In genomic region chr12:118575730-118576129, GRCh38 we compare ENCODE assay signal across 21 cellular contexts.
"Had no signal": no experiment of that assay in that cellular context is flagged by ENCODE, and none has a peak within 500 bp of the region (broad histone marks: within the 10 kb centered on the region; RNA-seq: fewer than 3 reads in every experiment).

No MANE protein-coding gene starts in this region.

- H3K4me3 Mint-ChIP-seq: naive thymus-derived CD8-positive, alpha-beta T cell; stimulated activated naive B cell treated with anti-CD40 and anti-IgM and Interleukin-4, amounts not matched to agents 10 μg/mL and 1 μg/mL and 100 μg/mL, for 72 hours; stimulated activated naive CD8-positive, alpha-beta T cell treated with anti-CD3 and anti-CD28 coated beads, Interleukin-15, amount 100 ng/mL, for 72 hours had no signal

- H3K27me3 Mint-ChIP-seq: stimulated activated naive CD8-positive, alpha-beta T cell treated with anti-CD3 and anti-CD28 coated beads, Interleukin-15, amount 100 ng/mL, for 72 hours had no signal

- H3K4me1 Mint-ChIP-seq: naive thymus-derived CD8-positive, alpha-beta T cell; stimulated activated naive B cell treated with anti-CD40 and anti-IgM and Interleukin-4, amounts not matched to agents 10 μg/mL and 1 μg/mL and 100 μg/mL, for 72 hours; stimulated activated naive CD8-positive, alpha-beta T cell treated with anti-CD3 and anti-CD28 coated beads, Interleukin-15, amount 100 ng/mL, for 72 hours had no signal

- ATAC-seq: esophagus mucosa; gastrocnemius medialis; heart right ventricle; left lobe of liver; naive thymus-derived CD8-positive, alpha-beta T cell; stimulated activated naive B cell treated with anti-CD40 and anti-IgM and Interleukin-4, amounts not matched to agents 10 μg/mL and 1 μg/mL and 100 μg/mL, for 72 hours; stimulated activated naive CD8-positive, alpha-beta T cell treated with anti-CD3 and anti-CD28 coated beads, Interleukin-15, amount 100 ng/mL, for 72 hours had no signal

- H3K27ac ChIP-seq: dorsolateral prefrontal cortex, gastrocnemius medialis, heart right ventricle, sigmoid colon, skin epidermis, testis, tibial nerve had no signal

- H3K4me3 ChIP-seq: dorsolateral prefrontal cortex, gastrocnemius medialis, heart right ventricle, sigmoid colon, skin epidermis, testis, tibial nerve had no signal

- FAIRE-seq: endometrium, islet of Langerhans had no signal

- DNase-seq: cortex of kidney; dorsolateral prefrontal cortex; effector memory CD4-positive, alpha-beta T cell; gastrocnemius medialis; heart right ventricle; hypothalamus; mammary epithelial cell; naive thymus-derived CD8-positive, alpha-beta T cell; posterior cingulate gyrus; sigmoid colon; stimulated activated CD4-positive, alpha-beta T cell treated with anti-CD3 and anti-CD28 coated beads, Interleukin-2, amount 100 ng/mL, for 24 hours; stimulated activated CD4-positive, alpha-beta T cell treated with anti-CD3 and anti-CD28 coated beads, Interleukin-4, amount 100 ng/mL, for 4 hours; stimulated activated naive B cell treated with anti-CD40 and anti-IgM and Interleukin-4, amounts not matched to agents 10 μg/mL and 1 μg/mL and 100 μg/mL, for 72 hours; stimulated activated naive CD8-positive, alpha-beta T cell treated with anti-CD3 and anti-CD28 coated beads, Interleukin-15, amount 100 ng/mL, for 72 hours; testis had no signal

- H3K36me3 Mint-ChIP-seq: stimulated activated naive B cell treated with anti-CD40 and anti-IgM and Interleukin-4, amounts not matched to agents 10 μg/mL and 1 μg/mL and 100 μg/mL, for 72 hours had no signal

- H3K27me3 ChIP-seq: dorsolateral prefrontal cortex, gastrocnemius medialis, heart right ventricle, sigmoid colon, testis, tibial nerve had no signal

- H3K36me3 ChIP-seq: gastrocnemius medialis, heart right ventricle, sigmoid colon, tibial nerve had no signal

- H3K9me3 ChIP-seq: gastrocnemius medialis, sigmoid colon, testis had no signal

- H3K4me1 ChIP-seq: gastrocnemius medialis, testis, tibial nerve had no signal

- H3K27ac Mint-ChIP-seq: naive thymus-derived CD8-positive, alpha-beta T cell; stimulated activated naive B cell treated with anti-CD40 and anti-IgM and Interleukin-4, amounts not matched to agents 10 μg/mL and 1 μg/mL and 100 μg/mL, for 72 hours; stimulated activated naive CD8-positive, alpha-beta T cell treated with anti-CD3 and anti-CD28 coated beads, Interleukin-15, amount 100 ng/mL, for 72 hours had no signal
